Comparison of ENCODE assay signal across 7 cellular contexts in the genomic region with DNA sequence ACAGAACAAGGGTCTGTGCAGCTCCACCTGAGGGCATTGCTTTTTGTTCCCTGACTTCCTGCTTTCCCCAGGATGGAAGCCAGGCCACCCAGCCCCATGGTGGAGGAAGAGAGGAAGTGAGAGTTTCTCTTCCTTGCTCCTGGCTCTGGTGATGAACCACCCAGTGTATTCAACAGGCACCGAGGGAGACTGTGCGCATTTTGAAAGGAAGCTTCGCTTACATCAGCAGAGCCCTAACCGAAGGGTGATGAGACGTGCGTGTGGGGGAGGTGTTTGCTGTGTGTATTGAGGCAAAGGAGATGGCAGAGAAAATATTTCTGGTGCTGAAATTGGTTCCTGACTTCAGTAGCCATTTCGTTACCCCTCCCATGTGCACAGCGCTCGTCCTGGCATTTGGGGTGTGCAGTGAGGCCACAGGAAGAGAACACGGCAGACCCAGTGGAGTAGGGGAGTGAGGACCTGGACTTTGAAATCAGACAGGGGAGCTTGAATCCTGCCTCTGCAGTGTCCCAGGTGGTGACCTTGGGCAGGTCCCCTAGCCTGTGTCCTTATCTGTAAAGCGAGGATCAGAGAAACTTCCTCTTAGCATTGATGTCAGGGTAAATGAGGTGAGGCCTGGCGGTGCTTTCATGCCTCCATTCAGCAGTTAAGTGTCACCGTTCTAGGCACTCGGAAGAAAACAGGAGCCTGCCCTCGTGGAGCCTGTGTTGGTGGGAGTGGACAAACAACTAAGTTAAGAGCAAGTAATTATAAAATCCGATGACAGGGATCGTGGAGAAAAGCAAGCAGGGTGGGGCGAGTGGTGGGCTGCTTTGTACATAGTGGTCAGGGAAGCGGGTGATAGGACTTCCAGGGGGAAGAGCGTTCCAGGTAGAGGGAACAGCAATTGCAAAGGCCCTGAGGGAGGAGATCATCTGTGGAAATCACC. TPM values are rescaled to one million over a fixed set of nuclear protein-coding genes. Genes with fewer than 3 reads are reported as not detected.
DNase-seq lines count a peak whose midpoint lies in the region; ATAC-seq and TF ChIP-seq lines count a peak whose summit lies in the region.

No MANE protein-coding gene starts in this region.

- H3K27me3 Mint-ChIP-seq in activated T-helper 17 cell treated with anti-CD3 and anti-CD28 coated beads, Interleukin-2, amount 50 U/mL, for 72 hours, result no peaks in the 10 kb centered on the region

- no peak for TF ChIP-seq POLR2A in stomach (IDR thresholded peaks at IDR 0.05)

- ATAC-seq in activated T-helper 17 cell treated with anti-CD3 and anti-CD28 coated beads, Interleukin-2, amount 50 U/mL, for 72 hours (replicated peaks), result peak; percentile 84
- peak; percentile 11 for ATAC-seq in left lobe of liver
- no peak for ATAC-seq in HG02642 (IDR thresholded peaks at IDR 0.05; ENCODE audit: poor library complexity, unreplicated experiment)
- ATAC-seq in HG03354 (IDR thresholded peaks at IDR 0.05; ENCODE audit: poor library complexity, severe bottlenecking, unreplicated experiment), result no peak

- TF ChIP-seq CTCF in stomach (IDR thresholded peaks at IDR 0.05), result no peak

- DNase-seq in NOMO-1 (lab: John Stamatoyannopoulos, UW; ENCODE audit: unreplicated experiment in 2 of 2), result peak; percentile 83 to 88
- DNase-seq in left lobe of liver (ENCODE audit: low spot score), result no peak
- DNase-seq in stomach, result no peak
- no peak for DNase-seq in activated CD4-positive, CD25-positive, alpha-beta regulatory T cell (lab: John Stamatoyannopoulos, UW)

- peaks cover 5% of the 10 kb centered on the region for H3K9me3 Mint-ChIP-seq in activated T-helper 17 cell treated with anti-CD3 and anti-CD28 coated beads, Interleukin-2, amount 50 U/mL, for 72 hours

- H3K36me3 Mint-ChIP-seq in activated T-helper 17 cell treated with anti-CD3 and anti-CD28 coated beads, Interleukin-2, amount 50 U/mL, for 72 hours (ENCODE audit: low read depth), result peaks cover 30% of the 10 kb centered on the region

- H3K27ac ChIP-seq in stomach, result peak overlapping the region; percentile 13 to 61 (median 39)

- H3K4me1 ChIP-seq in stomach, result peaks cover 57 to 92% (median 81%) of the 10 kb centered on the region in 4 donors

- no peaks in the 10 kb centered on the region for H3K27me3 ChIP-seq in stomach

- no peak for TF ChIP-seq EP300 in stomach (IDR thresholded peaks at IDR 0.05)

- H3K9me3 ChIP-seq in stomach, result no peaks in the 10 kb centered on the region

- intact Hi-C loops in stomach (cut with DNase I; ENCODE audit: low total_unique reads), result no loop called here

- 62 to 75% (median 72%) methylated on average over 20 of the region's 20 CpGs for whole genome bisulfite sequencing in stomach, 5 donors

- H3K27ac Mint-ChIP-seq in activated T-helper 17 cell treated with anti-CD3 and anti-CD28 coated beads, Interleukin-2, amount 50 U/mL, for 72 hours, result peak overlapping the region; percentile 94

- peaks cover 34% of the 10 kb centered on the region for H3K4me1 Mint-ChIP-seq in activated T-helper 17 cell treated with anti-CD3 and anti-CD28 coated beads, Interleukin-2, amount 50 U/mL, for 72 hours

- peak overlapping the region; percentile 85 for H3K4me3 Mint-ChIP-seq in activated T-helper 17 cell treated with anti-CD3 and anti-CD28 coated beads, Interleukin-2, amount 50 U/mL, for 72 hours

- no peak overlapping the region for H3K4me3 ChIP-seq in stomach

- H3K36me3 ChIP-seq in stomach, result peaks cover 0 to 9% (median 8%) of the 10 kb centered on the region in 4 donors

RNA-seq across cellular contexts. Expression of a gene that starts 7.4 kb away (rescaled TPM):
- total RNA-seq in activated T-helper 17 cell treated with anti-CD3 and anti-CD28 coated beads, Interleukin-2, amount 50 U/mL, for 72 hours, result 10 to 100 TPM; 28.5 to 57.5 TPM
- total RNA-seq in left lobe of liver (15.4 TPM), stomach (10 to 100 TPM; 11.1 to 71.0 (median 31.9) TPM)
- polyA plus RNA-seq in stomach, result 10 to 100 TPM; 11.5 to 54.3 (median 30.5) TPM

Comparison
In these comparisons a context has a peak if more than half of its experiments do, and no peak if none do; other contexts are left out.
1. DNase-seq: peak in NOMO-1 (2 of 2); none in left lobe of liver (single experiment), stomach (single experiment) and activated CD4-positive, CD25-positive, alpha-beta regulatory T cell (0 of 4).
2. ATAC-seq: peak in activated T-helper 17 cell treated with anti-CD3 and anti-CD28 coated beads, Interleukin-2, amount 50 U/mL, for 72 hours (single experiment) and left lobe of liver (single experiment); none in HG02642 (single experiment) and HG03354 (single experiment).